ENCODE assay signal across 8 cellular contexts in the genomic region with DNA sequence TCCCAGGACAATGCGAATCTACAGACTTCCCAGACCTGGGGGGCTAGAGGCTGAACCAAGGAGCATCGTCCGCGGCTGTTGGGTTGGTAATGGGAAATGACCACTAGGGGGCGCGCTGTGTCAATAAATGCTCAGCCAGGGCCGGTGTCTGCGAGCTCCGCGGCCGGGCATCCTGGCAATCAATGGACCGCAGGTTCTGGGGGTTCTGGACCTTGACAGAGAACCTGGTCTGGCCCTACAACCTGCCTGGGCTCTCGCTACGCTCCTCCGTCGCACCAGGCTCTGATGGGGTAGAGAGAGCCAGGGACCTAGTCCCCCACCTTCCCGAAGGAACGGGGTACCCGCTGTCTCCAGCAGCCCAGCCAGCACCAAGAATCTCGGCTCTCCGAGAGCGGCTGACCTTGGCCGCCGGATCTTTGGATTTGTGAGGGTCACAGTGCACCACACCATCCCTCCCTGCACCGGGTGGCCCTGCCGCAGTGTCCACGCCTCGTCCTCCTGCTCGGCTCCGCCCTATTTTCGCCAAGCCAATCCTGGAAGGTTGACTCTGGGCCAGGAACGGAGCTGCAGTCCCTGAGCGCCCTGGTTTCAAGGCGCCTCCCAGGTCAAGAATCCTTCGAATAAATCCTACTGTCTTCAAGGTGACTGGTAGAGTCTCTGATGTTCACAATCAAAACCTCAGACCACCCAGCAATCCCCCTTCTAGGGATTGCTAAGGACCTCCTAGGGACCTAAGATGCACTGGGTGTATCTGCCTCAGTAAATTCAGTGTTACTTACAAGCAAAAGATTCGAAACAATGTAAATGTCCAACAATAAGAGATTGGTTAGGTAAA. TPM values are rescaled to one million over a fixed set of nuclear protein-coding genes. Genes with fewer than 3 reads are reported as not detected.
DNase-seq lines count a peak whose midpoint lies in the region; TF ChIP-seq lines count a peak whose summit lies in the region.

No MANE protein-coding gene starts in this region.

- 1 to 4% (median 2%) methylated on average over 14 to 36 of the region's 36 CpGs for WGBS in adrenal gland, 4 donors

- TF ChIP-seq CTCF in adrenal gland (IDR thresholded peaks at IDR 0.05) (peak; percentile 86 to 95 (median 92)), left ventricle myocardium inferior (IDR thresholded peaks at IDR 0.05; ENCODE audit: borderline replicate concordance) (peak; percentile 94), type B pancreatic cell (conservative IDR thresholded peaks at IDR 0.05) (peak; percentile 96)

- H3K4me3 ChIP-seq in MG63, result peak overlapping the region; percentile 46
- H3K4me3 ChIP-seq in adrenal gland, result peak overlapping the region in 2 of 4 donors; percentile 20 to 59
- H3K4me3 ChIP-seq in left ventricle myocardium inferior, result peak overlapping the region; percentile 74

- H3K9me3 ChIP-seq in MG63, result no peaks in the 10 kb centered on the region
- no peaks in the 10 kb centered on the region for H3K9me3 ChIP-seq in adrenal gland (replicated peaks in 1 of 3)
- H3K9me3 ChIP-seq in left ventricle myocardium inferior (replicated peaks), result peaks cover 16% of the 10 kb centered on the region

- no peaks in the 10 kb centered on the region for H3K36me3 ChIP-seq in MG63
- H3K36me3 ChIP-seq in adrenal gland (replicated peaks in 1 of 2), result no peaks in the 10 kb centered on the region
- H3K36me3 ChIP-seq in left ventricle myocardium inferior, result peaks cover 16% of the 10 kb centered on the region

- no peak for TF ChIP-seq POLR2A in adrenal gland (IDR thresholded peaks at IDR 0.05)

- H3K36me3 Mint-ChIP-seq in type B pancreatic cell, result no peaks in the 10 kb centered on the region

- H3K4me1 ChIP-seq in adrenal gland (replicated peaks in 1 of 2) (peaks cover 3 to 17% of the 10 kb centered on the region in 2 donors), left ventricle myocardium inferior (peaks cover 30% of the 10 kb centered on the region)

- H3K27ac ChIP-seq in adrenal gland (peak overlapping the region in 1 of 5 donors; percentile 54), left ventricle myocardium inferior (replicated peaks) (peak overlapping the region; percentile 89)

- intact Hi-C loops in adrenal gland (cut with DNase I), result loop anchor here (5.0 to 10.0 kb wide), 4 partner anchors 76 to 458 kb away; partner anchors contain the start of gene CMTM3 (in 2 of the 2)
- intact Hi-C loops in left ventricle myocardium inferior (cut with micrococcal nuclease), result loop anchor here (5.0 kb wide), 1 partner anchor 76 kb away; no protein-coding TSS in a partner anchor
- intact Hi-C loops in posterior cingulate gyrus (cut with DNase I), result loop anchor here (1.0 to 5.0 kb wide), 4 partner anchors 77 to 460 kb away; partner anchors contain the start of gene CMTM3

- DNase-seq in DMS153 treated with DMSO at 0.1 percent for 48 hours (lab: John Stamatoyannopoulos, UW; ENCODE audit: unreplicated experiment) (peak; percentile 51), GOT3 (lab: John Stamatoyannopoulos, UW) (peak; percentile 47), MG63 (peak; percentile 58), SW480 (ENCODE audit: low spot score) (peak; percentile 62), adrenal gland (peak; percentile 74 to 94 (median 87)), left ventricle myocardium inferior (peak; percentile 89), posterior cingulate gyrus (peak; percentile 74 to 97 (median 92)), type B pancreatic cell (ENCODE audit: extremely low spot score, unreplicated experiment) (peak; percentile 90)

- peak overlapping the region; percentile 90 for H3K4me3 Mint-ChIP-seq in type B pancreatic cell

- H3K27me3 Mint-ChIP-seq in type B pancreatic cell, result peaks cover 26% of the 10 kb centered on the region

- peaks cover 20% of the 10 kb centered on the region for H3K4me1 Mint-ChIP-seq in type B pancreatic cell (ENCODE audit: unreplicated experiment)

- H3K27me3 ChIP-seq in MG63 (no peaks in the 10 kb centered on the region), adrenal gland (no peaks in the 10 kb centered on the region), left ventricle myocardium inferior (ENCODE audit: low read depth) (peaks cover 8% of the 10 kb centered on the region)

- no peaks in the 10 kb centered on the region for H3K9me3 Mint-ChIP-seq in type B pancreatic cell

- no peak overlapping the region for H3K27ac Mint-ChIP-seq in type B pancreatic cell

RNA-seq across cellular contexts. Expression of gene BEAN1, which starts 20.3 kb away (rescaled TPM):
- total RNA-seq in MG63 (2014; rRNA removed; shearing (Covaris generic); ENCODE audit: low replicate concordance), result 0.56 TPM in 1 of 2 replicates, not detected in the other
- total RNA-seq in adrenal gland (under 1 TPM in 6 of 8 donors, not detected in 2; 0.11 to 0.54 (median 0.19) TPM), left ventricle myocardium inferior (0.33 TPM), type B pancreatic cell (ENCODE audit: low replicate concordance) (1.1 and 3.2 TPM in 2 replicates)
- under 1 TPM; 0.16 to 0.29 (median 0.20) TPM for polyA plus RNA-seq in adrenal gland

RNA-seq across cellular contexts. Expression of gene CDH5, which starts 40.3 kb away (rescaled TPM):
- 0.20 and 1.8 TPM in 2 replicates for total RNA-seq in MG63 (2014; rRNA removed; shearing (Covaris generic); ENCODE audit: low replicate concordance)
- total RNA-seq in adrenal gland (10 to 100 TPM; 19.7 to 50.9 (median 31.3) TPM), left ventricle myocardium inferior (47.1 TPM), type B pancreatic cell (ENCODE audit: low replicate concordance) (0.40 and 0.46 TPM in 2 replicates)
- polyA plus RNA-seq in adrenal gland, result 10 to 100 TPM; 13.8 to 24.0 (median 15.0) TPM
